Comparison of ENCODE assay signal across 20 cellular contexts in genomic region chr7:861222-861621, GRCh38. TPM values are rescaled to one million over a fixed set of nuclear protein-coding genes. Genes with fewer than 3 reads are reported as not detected.
DNase-seq lines count a peak whose midpoint lies in the region; ATAC-seq, FAIRE-seq and TF ChIP-seq lines count a peak whose summit lies in the region.
"Had no signal": no experiment of that assay in that cellular context is flagged by ENCODE, and none has a peak within 500 bp of the region (broad histone marks: within the 10 kb centered on the region; RNA-seq: fewer than 3 reads in every experiment).

No MANE protein-coding gene starts in this region.

- no peak for TF ChIP-seq POLR2A in tibial nerve (IDR thresholded peaks at IDR 0.05)

- no peaks in the 10 kb centered on the region for H3K27me3 ChIP-seq in A673 (replicated peaks; ENCODE audit: insufficient read depth, low read depth, low read length, poor library complexity)
- no peaks in the 10 kb centered on the region for H3K27me3 ChIP-seq in liver (ENCODE audit: control insufficient read depth in 4 of 4, insufficient read depth in 4 of 4, low read length in 3 of 4)
- H3K27me3 ChIP-seq in pancreas = no peaks in the 10 kb centered on the region
- H3K27me3 ChIP-seq in tibial nerve = no peaks in the 10 kb centered on the region
- H3K27me3 ChIP-seq: BLaER1 treated with 17β-estradiol and CSF1 and Interleukin-3, amounts not matched to agents 10 nM and 100 nM; SJSA1 had no signal

- H3K9me3 ChIP-seq in A673 (ENCODE audit: low read depth, low read length, poor library complexity, severe bottlenecking) (no peaks in the 10 kb centered on the region), liver (ENCODE audit: control insufficient read depth in 4 of 4, low read length in 3 of 4) (no peaks in the 10 kb centered on the region), pancreas (no peaks in the 10 kb centered on the region), tibial nerve (no peaks in the 10 kb centered on the region)
- H3K9me3 ChIP-seq: BLaER1 treated with 17β-estradiol and CSF1 and Interleukin-3, amounts not matched to agents 10 nM and 100 nM; SJSA1 had no signal

- intact Hi-C loops in A673 (cut with micrococcal nuclease; ENCODE audit: unreplicated experiment) (no loop called here), pancreas (cut with DNase I) (loop anchor here in 2 of 3 donors (10.0 kb wide), 1 partner anchor 536 kb away; no protein-coding TSS in a partner anchor)

- H3K4me1 ChIP-seq in A673 (ENCODE audit: insufficient read depth, low read length, poor library complexity, severe bottlenecking) = peaks cover 12% of the 10 kb centered on the region
- peaks cover 7 to 27% (median 19%) of the 10 kb centered on the region in 4 donors for H3K4me1 ChIP-seq in liver (ENCODE audit: control insufficient read depth in 4 of 4, insufficient read depth in 4 of 4, low read length in 3 of 4)
- H3K4me1 ChIP-seq in pancreas = no peaks in the 10 kb centered on the region
- no peaks in the 10 kb centered on the region for H3K4me1 ChIP-seq in tibial nerve
- H3K4me1 ChIP-seq: SJSA1 had no signal

- POLR2A ChIA-PET in A673 (lab: Charles Lee; ENCODE audit: low non-redundant PET) = no interaction called here
- POLR2A ChIA-PET in RWPE1 (lab: Yijun Ruan, JAX; ENCODE audit: low non-redundant PET) = interaction anchor here (0.6 kb wide), 1 partner anchor 287 kb away, joined by 3 read pairs; no protein-coding TSS in a partner anchor

- peak in 3 of 4 donors; percentile 37 to 63 (median 62) for ATAC-seq in pancreas
- ATAC-seq: CD8-positive, alpha-beta T cell; PC-3 had no signal

- TF ChIP-seq RAD21 in liver (IDR thresholded peaks at IDR 0.05) = no peak

- H3K9ac ChIP-seq in liver (ENCODE audit: low read depth in 1 of 2, low read length in 2 of 2) = no peak overlapping the region
- H3K9ac ChIP-seq: BLaER1 treated with 17β-estradiol and CSF1 and Interleukin-3, amounts not matched to agents 10 nM and 100 nM had no signal

- CTCF ChIA-PET in A673 (lab: Charles Lee) = no interaction called here
- CTCF ChIA-PET in RWPE1 (lab: Yijun Ruan, JAX) = interaction anchor here (0.6 to 2.1 kb wide), 3 partner anchors 12 to 75 kb away, joined by 3 to 5 read pairs (median 3); no protein-coding TSS in a partner anchor

- 48% methylated on average over 9 of the region's 9 CpGs for WGBS in liver
- 41 to 42% methylated on average over 9 of the region's 9 CpGs for WGBS in pancreas, 2 donors
- WGBS in tibial nerve, 2 donors = 90 to 94% methylated on average over 9 of the region's 9 CpGs

- H3K36me3 ChIP-seq in A673 (ENCODE audit: insufficient read depth, low read length, poor library complexity, severe bottlenecking) = peaks cover 78% of the 10 kb centered on the region
- peaks cover 4 to 44% (median 28%) of the 10 kb centered on the region in 4 donors for H3K36me3 ChIP-seq in liver (ENCODE audit: control insufficient read depth in 4 of 4, insufficient read depth in 3 of 4, low read depth in 1 of 4, low read length in 3 of 4)
- H3K36me3 ChIP-seq in pancreas = peaks cover 0 to 58% (median 2%) of the 10 kb centered on the region in 3 donors
- peaks cover 4 to 100% (median 26%) of the 10 kb centered on the region in 3 donors for H3K36me3 ChIP-seq in tibial nerve

- H3K4me3 ChIP-seq in A673 (ENCODE audit: low read depth, low read length, poor library complexity, severe bottlenecking) = no peak overlapping the region
- no peak overlapping the region for H3K4me3 ChIP-seq in liver (ENCODE audit: low read depth in 1 of 3, low read length in 3 of 3)
- H3K4me3 ChIP-seq in pancreas = no peak overlapping the region
- H3K4me3 ChIP-seq in tibial nerve = no peak overlapping the region
- H3K4me3 ChIP-seq: BLaER1 treated with 17β-estradiol and CSF1 and Interleukin-3, amounts not matched to agents 10 nM and 100 nM; SJSA1 had no signal

- DNase-seq in A673 (ENCODE audit: low spot score) (no peak), RWPE1 (ENCODE audit: low spot score) (no peak), pancreas (peak in 2 of 6 donors; percentile 1 to 8), NCI-H146 treated with DMSO at 0.1 percent for 48 hours (lab: John Stamatoyannopoulos, UW; ENCODE audit: unreplicated experiment) (no peak), tibial nerve (ENCODE audit: low spot score in 2 of 2) (no peak), NCI-H226 (no peak)
- no peak for DNase-seq in activated CD4-positive, alpha-beta T cell treated with anti-CD3 and anti-CD28 coated beads, Interleukin-2, amount 50 U/mL, for 1 hour
- DNase-seq: CD8-positive, alpha-beta T cell; KBM-7; NCI-H1417; NCI-H187 treated with DMSO at 0.1 percent for 48 hours; NCI-H2227 treated with DMSO at 0.1 percent for 48 hours; NCI-H524; PC-3 had no signal

- no TSS peak for BruUV-seq in A673 (replicated peaks; lab: Mats Ljungman, UMichigan)

- no peak for FAIRE-seq in pancreas (lab: Jason Lieb, UNC)
- FAIRE-seq: GM12892, GM18507, H1 had no signal

- no peak for TF ChIP-seq CTCF in A673 (conservative IDR thresholded peaks at IDR 0.05; ENCODE audit: low read depth, low read length)
- no peak for TF ChIP-seq CTCF in RWPE1 (conservative IDR thresholded peaks at IDR 0.05; ENCODE audit: low read depth)
- TF ChIP-seq CTCF in liver (IDR thresholded peaks at IDR 0.05; ENCODE audit: low read depth, low read length, missing input control) = no peak
- TF ChIP-seq CTCF in pancreas (IDR thresholded peaks at IDR 0.05) = no peak
- TF ChIP-seq CTCF in tibial nerve (IDR thresholded peaks at IDR 0.05) = no peak

- H3K27ac ChIP-seq in A673 (ENCODE audit: low read depth, low read length, poor library complexity, severe bottlenecking) (peak overlapping the region; percentile 14), RWPE1 (peak overlapping the region; percentile 12), liver (ENCODE audit: low read depth in 1 of 2, low read length in 2 of 2) (peak overlapping the region in 1 of 2 donors; percentile 10), pancreas (no peak overlapping the region), tibial nerve (no peak overlapping the region)
- H3K27ac ChIP-seq: BLaER1 treated with 17β-estradiol and CSF1 and Interleukin-3, amounts not matched to agents 10 nM and 100 nM; SJSA1 had no signal

- no peak for TF ChIP-seq EP300 in tibial nerve (IDR thresholded peaks at IDR 0.05)

TF ChIP-seq in liver, 16 proteins besides CTCF, POLR2A, EP300 and RAD21:
- TF ChIP-seq HNF4A (conservative IDR thresholded peaks at IDR 0.05) (peak; percentile 51 to 73), RXRA (IDR thresholded peaks at IDR 0.05) (peak in 1 of 2 donors; percentile 12), YY1 (IDR thresholded peaks at IDR 0.05) (no peak), FOXA2 (IDR thresholded peaks at IDR 0.05) (peak; percentile 37), ZBTB33 (IDR thresholded peaks at IDR 0.05) (no peak)

RNA-seq across cellular contexts. Expression of gene GET4, which starts 15.1 kb away (rescaled TPM):
- total RNA-seq in A673 (2021) (49.7 and 51.9 TPM in 2 replicates), liver (10 to 100 TPM; 19.5 to 30.3 TPM), pancreas (10 to 100 TPM; 13.1 to 23.8 (median 19.9) TPM), tibial nerve (10 to 100 TPM; 29.8 to 50.2 (median 38.3) TPM)
- polyA plus RNA-seq in liver (10 to 100 TPM; 24.3 to 34.7 TPM), pancreas (10 to 100 TPM; 52.6 to 94.5 TPM)

RNA-seq across cellular contexts. Expression of gene SUN1, which starts 28.9 kb away (rescaled TPM):
- 189 and 203 TPM in 2 replicates for total RNA-seq in A673 (2021)
- 100 to 1,000 TPM in 1 of 2 donors, 10 to 100 TPM in 1; 50.9 to 162 TPM for total RNA-seq in liver
- 10 to 100 TPM; 24.8 to 29.2 TPM for polyA plus RNA-seq in liver
- total RNA-seq in pancreas = 10 to 100 TPM; 42.6 to 68.3 (median 52.5) TPM
- 10 to 100 TPM; 67.7 to 93.2 TPM for polyA plus RNA-seq in pancreas
- 100 to 1,000 TPM; 243 to 263 (median 244) TPM for total RNA-seq in tibial nerve

Comparison
In these comparisons a context has a peak if more than half of its experiments do, and no peak if none do; other contexts are left out.
1. H3K27ac ChIP-seq: peak in A673 (single experiment) and RWPE1 (single experiment); none in pancreas (0 of 4) and tibial nerve (0 of 4).